Comparison of ENCODE assay signal across 1 cellular context in the genomic region with DNA sequence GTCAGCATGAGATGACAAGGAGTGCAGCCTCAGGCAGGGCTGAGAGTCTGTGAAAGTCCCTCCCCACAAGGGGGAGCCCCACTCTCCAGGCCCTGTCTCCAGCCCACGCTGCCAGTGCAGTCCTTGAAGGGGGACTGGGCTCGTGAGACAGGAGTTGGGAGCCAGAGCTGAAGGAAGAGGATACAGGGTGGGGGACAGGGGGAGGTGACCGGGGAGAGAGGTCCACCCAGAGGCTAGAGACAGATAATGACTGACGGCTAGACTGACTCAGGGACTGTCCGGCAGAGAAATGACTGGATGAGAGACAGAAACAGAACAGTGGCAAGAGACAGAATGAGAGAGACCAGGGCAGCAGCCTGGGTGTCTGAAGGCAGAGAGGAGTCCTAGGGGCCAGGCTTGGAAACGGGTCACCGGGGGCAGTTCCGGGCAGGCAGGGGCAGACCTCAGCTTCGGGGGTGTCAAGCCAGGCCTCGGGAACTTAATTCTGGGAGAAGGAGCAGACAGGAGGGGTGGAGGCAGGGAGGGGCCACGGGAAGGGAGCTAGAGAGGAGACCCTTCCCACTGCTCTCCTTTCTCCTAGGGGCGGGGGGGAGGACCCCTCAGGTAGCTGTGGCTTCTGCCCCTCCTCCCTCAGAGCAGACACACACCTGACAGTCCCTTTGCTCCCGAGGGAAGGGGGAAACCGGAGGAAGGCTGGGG.
TF ChIP-seq lines count a peak whose summit lies in the region.

No MANE protein-coding gene starts in this region.

TF ChIP-seq in HEK293, 187 proteins besides CTCF, POLR2A, EP300 and RAD21 (continued from another document and continues in another):
- TF ChIP-seq, protein P1, sequence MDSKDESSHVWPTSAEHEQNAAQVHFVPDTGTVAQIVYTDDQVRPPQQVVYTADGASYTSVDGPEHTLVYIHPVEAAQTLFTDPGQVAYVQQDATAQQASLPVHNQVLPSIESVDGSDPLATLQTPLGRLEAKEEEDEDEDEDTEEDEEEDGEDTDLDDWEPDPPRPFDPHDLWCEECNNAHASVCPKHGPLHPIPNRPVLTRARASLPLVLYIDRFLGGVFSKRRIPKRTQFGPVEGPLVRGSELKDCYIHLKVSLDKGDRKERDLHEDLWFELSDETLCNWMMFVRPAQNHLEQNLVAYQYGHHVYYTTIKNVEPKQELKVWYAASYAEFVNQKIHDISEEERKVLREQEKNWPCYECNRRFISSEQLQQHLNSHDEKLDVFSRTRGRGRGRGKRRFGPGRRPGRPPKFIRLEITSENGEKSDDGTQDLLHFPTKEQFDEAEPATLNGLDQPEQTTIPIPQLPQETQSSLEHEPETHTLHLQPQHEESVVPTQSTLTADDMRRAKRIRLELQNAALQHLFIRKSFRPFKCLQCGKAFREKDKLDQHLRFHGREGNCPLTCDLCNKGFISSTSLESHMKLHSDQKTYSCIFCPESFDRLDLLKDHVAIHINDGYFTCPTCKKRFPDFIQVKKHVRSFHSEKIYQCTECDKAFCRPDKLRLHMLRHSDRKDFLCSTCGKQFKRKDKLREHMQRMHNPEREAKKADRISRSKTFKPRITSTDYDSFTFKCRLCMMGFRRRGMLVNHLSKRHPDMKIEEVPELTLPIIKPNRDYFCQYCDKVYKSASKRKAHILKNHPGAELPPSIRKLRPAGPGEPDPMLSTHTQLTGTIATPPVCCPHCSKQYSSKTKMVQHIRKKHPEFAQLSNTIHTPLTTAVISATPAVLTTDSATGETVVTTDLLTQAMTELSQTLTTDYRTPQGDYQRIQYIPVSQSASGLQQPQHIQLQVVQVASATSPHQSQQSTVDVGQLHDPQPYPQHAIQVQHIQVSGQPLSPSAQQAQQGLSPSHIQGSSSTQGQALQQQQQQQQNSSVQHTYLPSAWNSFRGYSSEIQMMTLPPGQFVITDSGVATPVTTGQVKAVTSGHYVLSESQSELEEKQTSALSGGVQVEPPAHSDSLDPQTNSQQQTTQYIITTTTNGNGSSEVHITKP (tag by site-specific recombination; IDR thresholded peaks at IDR 0.05) = no peak
- no peak for TF ChIP-seq ZNF768 (tag by site-specific recombination; IDR thresholded peaks at IDR 0.05)
- TF ChIP-seq SP3 (tag by site-specific recombination; IDR thresholded peaks at IDR 0.05) = 0 out of 2 replicates have a peak, but pooled peaks have one; percentile 12
- TF ChIP-seq ZNF302 (tag by site-specific recombination; IDR thresholded peaks at IDR 0.05; ENCODE audit: low read depth) = no peak
- no peak for TF ChIP-seq ZNF214 (tag by site-specific recombination; IDR thresholded peaks at IDR 0.05; ENCODE audit: borderline replicate concordance)
- TF ChIP-seq ZNF600 (tag by site-specific recombination; IDR thresholded peaks at IDR 0.05) = peak; percentile 61; the same call in 1 of the 2 replicates
- no peak for TF ChIP-seq ZNF37A (tag by site-specific recombination; IDR thresholded peaks at IDR 0.05)
- peak; percentile 51 for TF ChIP-seq EGR2 (tag by site-specific recombination; IDR thresholded peaks at IDR 0.05; ENCODE audit: low read depth)
- TF ChIP-seq SALL2 (tag by site-specific recombination; IDR thresholded peaks at IDR 0.05; ENCODE audit: borderline replicate concordance) = no peak
- TF ChIP-seq ZNF433 (tag by site-specific recombination; IDR thresholded peaks at IDR 0.05; ENCODE audit: low read depth) = no peak
- no peak for TF ChIP-seq KLF7 (tag by site-specific recombination; IDR thresholded peaks at IDR 0.05; ENCODE audit: borderline replicate concordance)
- no peak for TF ChIP-seq ZBTB48 (tag by site-specific recombination; IDR thresholded peaks at IDR 0.05)
- peak; percentile 64; the same call in 1 of the 2 replicates for TF ChIP-seq ZBTB8A (tag by site-specific recombination; IDR thresholded peaks at IDR 0.05)
- no peak for TF ChIP-seq ZNF341 (tag by site-specific recombination; IDR thresholded peaks at IDR 0.05; ENCODE audit: low read depth)
- no peak for TF ChIP-seq ZXDB (tag by site-specific recombination; IDR thresholded peaks at IDR 0.05)
- TF ChIP-seq ZNF157 (tag by site-specific recombination; IDR thresholded peaks at IDR 0.05) = no peak
- no peak for TF ChIP-seq ZNF174 (tag by site-specific recombination; IDR thresholded peaks at IDR 0.05)
- TF ChIP-seq ZNF155 (tag by site-specific recombination; IDR thresholded peaks at IDR 0.05) = no peak
- no peak for TF ChIP-seq ZNF391 (tag by site-specific recombination; IDR thresholded peaks at IDR 0.05; ENCODE audit: borderline replicate concordance, low read depth)
- TF ChIP-seq ZNF558 (tag by site-specific recombination; IDR thresholded peaks at IDR 0.05) = no peak
- TF ChIP-seq, protein P2, sequence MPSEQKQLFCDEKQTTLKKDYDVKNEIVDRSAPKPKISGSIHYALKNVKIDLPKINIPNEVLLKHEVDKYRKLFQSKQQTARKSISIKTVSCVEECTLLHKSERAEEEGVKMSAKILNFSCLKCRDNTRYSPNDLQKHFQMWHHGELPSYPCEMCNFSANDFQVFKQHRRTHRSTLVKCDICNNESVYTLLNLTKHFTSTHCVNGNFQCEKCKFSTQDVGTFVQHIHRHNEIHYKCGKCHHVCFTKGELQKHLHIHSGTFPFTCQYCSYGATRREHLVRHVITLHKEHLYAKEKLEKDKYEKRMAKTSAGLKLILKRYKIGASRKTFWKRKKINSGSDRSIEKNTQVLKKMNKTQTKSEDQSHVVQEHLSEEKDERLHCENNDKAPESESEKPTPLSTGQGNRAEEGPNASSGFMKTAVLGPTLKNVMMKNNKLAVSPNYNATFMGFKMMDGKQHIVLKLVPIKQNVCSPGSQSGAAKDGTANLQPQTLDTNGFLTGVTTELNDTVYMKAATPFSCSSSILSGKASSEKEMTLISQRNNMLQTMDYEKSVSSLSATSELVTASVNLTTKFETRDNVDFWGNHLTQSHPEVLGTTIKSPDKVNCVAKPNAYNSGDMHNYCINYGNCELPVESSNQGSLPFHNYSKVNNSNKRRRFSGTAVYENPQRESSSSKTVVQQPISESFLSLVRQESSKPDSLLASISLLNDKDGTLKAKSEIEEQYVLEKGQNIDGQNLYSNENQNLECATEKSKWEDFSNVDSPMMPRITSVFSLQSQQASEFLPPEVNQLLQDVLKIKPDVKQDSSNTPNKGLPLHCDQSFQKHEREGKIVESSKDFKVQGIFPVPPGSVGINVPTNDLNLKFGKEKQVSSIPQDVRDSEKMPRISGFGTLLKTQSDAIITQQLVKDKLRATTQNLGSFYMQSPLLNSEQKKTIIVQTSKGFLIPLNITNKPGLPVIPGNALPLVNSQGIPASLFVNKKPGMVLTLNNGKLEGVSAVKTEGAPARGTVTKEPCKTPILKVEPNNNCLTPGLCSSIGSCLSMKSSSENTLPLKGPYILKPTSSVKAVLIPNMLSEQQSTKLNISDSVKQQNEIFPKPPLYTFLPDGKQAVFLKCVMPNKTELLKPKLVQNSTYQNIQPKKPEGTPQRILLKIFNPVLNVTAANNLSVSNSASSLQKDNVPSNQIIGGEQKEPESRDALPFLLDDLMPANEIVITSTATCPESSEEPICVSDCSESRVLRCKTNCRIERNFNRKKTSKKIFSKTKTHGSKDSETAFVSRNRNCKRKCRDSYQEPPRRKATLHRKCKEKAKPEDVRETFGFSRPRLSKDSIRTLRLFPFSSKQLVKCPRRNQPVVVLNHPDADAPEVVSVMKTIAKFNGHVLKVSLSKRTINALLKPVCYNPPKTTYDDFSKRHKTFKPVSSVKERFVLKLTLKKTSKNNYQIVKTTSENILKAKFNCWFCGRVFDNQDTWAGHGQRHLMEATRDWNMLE (tag by site-specific recombination; conservative IDR thresholded peaks at IDR 0.05; ENCODE audit: low read depth) = no peak
- no peak for TF ChIP-seq ZNF248 (tag by site-specific recombination; IDR thresholded peaks at IDR 0.05)
- TF ChIP-seq ZNF324 (tag by site-specific recombination; IDR thresholded peaks at IDR 0.05) = 0 out of 2 replicates have a peak, but pooled peaks have one; percentile 30
- no peak for TF ChIP-seq ZNF133 (tag by site-specific recombination; IDR thresholded peaks at IDR 0.05)
- no peak for TF ChIP-seq ZSCAN23 (tag by site-specific recombination; IDR thresholded peaks at IDR 0.05)
- no peak for TF ChIP-seq OSR2 (tag by site-specific recombination; IDR thresholded peaks at IDR 0.05)
- no peak for TF ChIP-seq ZNF426 (tag by site-specific recombination; IDR thresholded peaks at IDR 0.05)
- TF ChIP-seq GLI2 (tag by site-specific recombination; IDR thresholded peaks at IDR 0.05; ENCODE audit: borderline replicate concordance, low read depth) = no peak
- TF ChIP-seq, protein P3, sequence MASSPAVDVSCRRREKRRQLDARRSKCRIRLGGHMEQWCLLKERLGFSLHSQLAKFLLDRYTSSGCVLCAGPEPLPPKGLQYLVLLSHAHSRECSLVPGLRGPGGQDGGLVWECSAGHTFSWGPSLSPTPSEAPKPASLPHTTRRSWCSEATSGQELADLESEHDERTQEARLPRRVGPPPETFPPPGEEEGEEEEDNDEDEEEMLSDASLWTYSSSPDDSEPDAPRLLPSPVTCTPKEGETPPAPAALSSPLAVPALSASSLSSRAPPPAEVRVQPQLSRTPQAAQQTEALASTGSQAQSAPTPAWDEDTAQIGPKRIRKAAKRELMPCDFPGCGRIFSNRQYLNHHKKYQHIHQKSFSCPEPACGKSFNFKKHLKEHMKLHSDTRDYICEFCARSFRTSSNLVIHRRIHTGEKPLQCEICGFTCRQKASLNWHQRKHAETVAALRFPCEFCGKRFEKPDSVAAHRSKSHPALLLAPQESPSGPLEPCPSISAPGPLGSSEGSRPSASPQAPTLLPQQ (tag by site-specific recombination; IDR thresholded peaks at IDR 0.05) = peak; percentile 46; the same call in 1 of the 2 replicates
- no peak for TF ChIP-seq GFI1B (tag by site-specific recombination; IDR thresholded peaks at IDR 0.05)
- TF ChIP-seq ZNF76 (tag by site-specific recombination; IDR thresholded peaks at IDR 0.05; ENCODE audit: borderline replicate concordance, low read depth) = no peak
- peak; percentile 6; the same call in 1 of the 2 replicates for TF ChIP-seq ZNF654 (tag by site-specific recombination; IDR thresholded peaks at IDR 0.05; ENCODE audit: low read depth)
- TF ChIP-seq ZNF837 (tag by site-specific recombination; IDR thresholded peaks at IDR 0.05) = no peak
- no peak for TF ChIP-seq ZNF184 (tag by site-specific recombination; IDR thresholded peaks at IDR 0.05)
- TF ChIP-seq, protein P4, sequence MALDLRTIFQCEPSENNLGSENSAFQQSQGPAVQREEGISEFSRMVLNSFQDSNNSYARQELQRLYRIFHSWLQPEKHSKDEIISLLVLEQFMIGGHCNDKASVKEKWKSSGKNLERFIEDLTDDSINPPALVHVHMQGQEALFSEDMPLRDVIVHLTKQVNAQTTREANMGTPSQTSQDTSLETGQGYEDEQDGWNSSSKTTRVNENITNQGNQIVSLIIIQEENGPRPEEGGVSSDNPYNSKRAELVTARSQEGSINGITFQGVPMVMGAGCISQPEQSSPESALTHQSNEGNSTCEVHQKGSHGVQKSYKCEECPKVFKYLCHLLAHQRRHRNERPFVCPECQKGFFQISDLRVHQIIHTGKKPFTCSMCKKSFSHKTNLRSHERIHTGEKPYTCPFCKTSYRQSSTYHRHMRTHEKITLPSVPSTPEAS (tag by site-specific recombination; IDR thresholded peaks at IDR 0.05) = no peak
- TF ChIP-seq KLF9 (tag by site-specific recombination; IDR thresholded peaks at IDR 0.05; ENCODE audit: low read depth) = no peak
- TF ChIP-seq SCRT2 (tag by site-specific recombination; IDR thresholded peaks at IDR 0.05) = no peak
- TF ChIP-seq KLF16 (tag by site-specific recombination; IDR thresholded peaks at IDR 0.05) = peak; percentile 39; the same call in 1 of the 2 replicates
- TF ChIP-seq HOXC10 (CRISPR knock-in tag; IDR thresholded peaks at IDR 0.05) = no peak
- peak; percentile 76 for TF ChIP-seq ZFHX2 (tag by site-specific recombination; conservative IDR thresholded peaks at IDR 0.05)
- no peak for TF ChIP-seq ZNF140 (tag by site-specific recombination; IDR thresholded peaks at IDR 0.05)
- TF ChIP-seq, protein P5, sequence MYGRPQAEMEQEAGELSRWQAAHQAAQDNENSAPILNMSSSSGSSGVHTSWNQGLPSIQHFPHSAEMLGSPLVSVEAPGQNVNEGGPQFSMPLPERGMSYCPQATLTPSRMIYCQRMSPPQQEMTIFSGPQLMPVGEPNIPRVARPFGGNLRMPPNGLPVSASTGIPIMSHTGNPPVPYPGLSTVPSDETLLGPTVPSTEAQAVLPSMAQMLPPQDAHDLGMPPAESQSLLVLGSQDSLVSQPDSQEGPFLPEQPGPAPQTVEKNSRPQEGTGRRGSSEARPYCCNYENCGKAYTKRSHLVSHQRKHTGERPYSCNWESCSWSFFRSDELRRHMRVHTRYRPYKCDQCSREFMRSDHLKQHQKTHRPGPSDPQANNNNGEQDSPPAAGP (tag by site-specific recombination; IDR thresholded peaks at IDR 0.05) = peak; percentile 7; the same call in 1 of the 2 replicates
- peak; percentile 82 for TF ChIP-seq ZBTB17 (tag by site-specific recombination; IDR thresholded peaks at IDR 0.05)
- TF ChIP-seq ZBTB20 (tag by site-specific recombination; IDR thresholded peaks at IDR 0.05) = peak; percentile 36; the same call in 1 of the 2 replicates
- no peak for TF ChIP-seq ZNF747 (tag by site-specific recombination; IDR thresholded peaks at IDR 0.05)
- no peak for TF ChIP-seq ZNF202 (tag by site-specific recombination; IDR thresholded peaks at IDR 0.05; ENCODE audit: borderline replicate concordance)
- TF ChIP-seq, protein P6, sequence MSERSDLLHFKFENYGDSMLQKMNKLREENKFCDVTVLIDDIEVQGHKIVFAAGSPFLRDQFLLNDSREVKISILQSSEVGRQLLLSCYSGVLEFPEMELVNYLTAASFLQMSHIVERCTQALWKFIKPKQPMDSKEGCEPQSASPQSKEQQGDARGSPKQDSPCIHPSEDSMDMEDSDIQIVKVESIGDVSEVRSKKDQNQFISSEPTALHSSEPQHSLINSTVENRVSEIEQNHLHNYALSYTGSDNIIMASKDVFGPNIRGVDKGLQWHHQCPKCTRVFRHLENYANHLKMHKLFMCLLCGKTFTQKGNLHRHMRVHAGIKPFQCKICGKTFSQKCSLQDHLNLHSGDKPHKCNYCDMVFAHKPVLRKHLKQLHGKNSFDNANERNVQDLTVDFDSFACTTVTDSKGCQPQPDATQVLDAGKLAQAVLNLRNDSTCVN (tag by site-specific recombination; optimal IDR thresholded peaks at IDR 0.05) = no peak
- TF ChIP-seq ZNF555 (tag by site-specific recombination; conservative IDR thresholded peaks at IDR 0.05) = no peak
- TF ChIP-seq ZNF175 (tag by site-specific recombination; IDR thresholded peaks at IDR 0.05) = no peak
- TF ChIP-seq, protein P7, sequence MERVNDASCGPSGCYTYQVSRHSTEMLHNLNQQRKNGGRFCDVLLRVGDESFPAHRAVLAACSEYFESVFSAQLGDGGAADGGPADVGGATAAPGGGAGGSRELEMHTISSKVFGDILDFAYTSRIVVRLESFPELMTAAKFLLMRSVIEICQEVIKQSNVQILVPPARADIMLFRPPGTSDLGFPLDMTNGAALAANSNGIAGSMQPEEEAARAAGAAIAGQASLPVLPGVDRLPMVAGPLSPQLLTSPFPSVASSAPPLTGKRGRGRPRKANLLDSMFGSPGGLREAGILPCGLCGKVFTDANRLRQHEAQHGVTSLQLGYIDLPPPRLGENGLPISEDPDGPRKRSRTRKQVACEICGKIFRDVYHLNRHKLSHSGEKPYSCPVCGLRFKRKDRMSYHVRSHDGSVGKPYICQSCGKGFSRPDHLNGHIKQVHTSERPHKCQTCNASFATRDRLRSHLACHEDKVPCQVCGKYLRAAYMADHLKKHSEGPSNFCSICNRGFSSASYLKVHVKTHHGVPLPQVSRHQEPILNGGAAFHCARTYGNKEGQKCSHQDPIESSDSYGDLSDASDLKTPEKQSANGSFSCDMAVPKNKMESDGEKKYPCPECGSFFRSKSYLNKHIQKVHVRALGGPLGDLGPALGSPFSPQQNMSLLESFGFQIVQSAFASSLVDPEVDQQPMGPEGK (tag by site-specific recombination; IDR thresholded peaks at IDR 0.05) = peak; percentile 78
- TF ChIP-seq ZEB2 (tag by site-specific recombination; IDR thresholded peaks at IDR 0.05) = peak; percentile 45; the same call in 1 of the 2 replicates
- TF ChIP-seq ZNF623 (tag by site-specific recombination; IDR thresholded peaks at IDR 0.05) = no peak
- TF ChIP-seq ZNF350 (tag by site-specific recombination; IDR thresholded peaks at IDR 0.05) = no peak
